ENCODE assay signal across 12 cellular contexts in genomic region chr11:48003926-48004325, GRCh38. TPM values are rescaled to one million over a fixed set of nuclear protein-coding genes. Genes with fewer than 3 reads are reported as not detected.
DNase-seq lines count a peak whose midpoint lies in the region; ATAC-seq and TF ChIP-seq lines count a peak whose summit lies in the region.
"Had no signal": no experiment of that assay in that cellular context is flagged by ENCODE, and none has a peak within 500 bp of the region (broad histone marks: within the 10 kb centered on the region; RNA-seq: fewer than 3 reads in every experiment).

No MANE protein-coding gene starts in this region.

- DNase-seq in left ventricle myocardium superior: no peak
- DNase-seq in right atrium auricular region (ENCODE audit: low spot score): no peak
- no peak for DNase-seq in type B pancreatic cell (ENCODE audit: extremely low spot score, unreplicated experiment)
- no peak for DNase-seq in stimulated activated CD4-positive, alpha-beta T cell treated with anti-CD3 and anti-CD28 coated beads, Interleukin-4, amount 100 ng/mL, for 4 hours
- DNase-seq in HuH-7.5 (ENCODE audit: low spot score): no peak

- no peaks in the 10 kb centered on the region for H3K9me3 ChIP-seq in right atrium auricular region
- no peaks in the 10 kb centered on the region for H3K9me3 ChIP-seq in OCI-LY3 (ENCODE audit: insufficient read depth, low read length)

- peak overlapping the region; percentile 75 for H3K4me2 ChIP-seq in OCI-LY3 (ENCODE audit: low read length)

- no peaks in the 10 kb centered on the region for H3K27me3 Mint-ChIP-seq in dendritic cell treated with granulocyte-macrophage colony-stimulating factor and Interleukin-4, amounts not matched to agents 40 ng/mL and 50 ng/mL, for 4 days
- H3K27me3 Mint-ChIP-seq in type B pancreatic cell: no peaks in the 10 kb centered on the region

- H4K20me1 ChIP-seq in OCI-LY3 (ENCODE audit: insufficient read depth, low read length): peaks cover 45% of the 10 kb centered on the region

- peak overlapping the region; percentile 75 for H3K9ac ChIP-seq in OCI-LY3 (ENCODE audit: low read length)
- H3K9ac ChIP-seq: parathyroid adenoma had no signal

- H3K36me3 ChIP-seq in right atrium auricular region: no peaks in the 10 kb centered on the region
- H3K36me3 ChIP-seq in OCI-LY3 (replicated peaks; ENCODE audit: low read depth, low read length): peaks cover 10% of the 10 kb centered on the region

- H3K27ac ChIP-seq in right atrium auricular region (no peak overlapping the region), OCI-LY3 (ENCODE audit: low read length) (peak overlapping the region; percentile 95)
- H3K27ac ChIP-seq: HL-60, parathyroid adenoma, RWPE1 had no signal

- H3K4me3 ChIP-seq in right atrium auricular region (no peak overlapping the region), OCI-LY3 (ENCODE audit: low read length) (peak overlapping the region; percentile 18; the same call in 1 of the 2 replicates)

- peaks cover 56% of the 10 kb centered on the region for H3K36me3 Mint-ChIP-seq in dendritic cell treated with granulocyte-macrophage colony-stimulating factor and Interleukin-4, amounts not matched to agents 40 ng/mL and 50 ng/mL, for 4 days (ENCODE audit: low read depth)
- no peaks in the 10 kb centered on the region for H3K36me3 Mint-ChIP-seq in type B pancreatic cell
- H3K36me3 Mint-ChIP-seq: mesothelial cell of epicardium had no signal

- peak overlapping the region; percentile 78 for H3K27ac Mint-ChIP-seq in dendritic cell treated with granulocyte-macrophage colony-stimulating factor and Interleukin-4, amounts not matched to agents 40 ng/mL and 50 ng/mL, for 4 days
- H3K27ac Mint-ChIP-seq in type B pancreatic cell: peak overlapping the region; percentile 8
- H3K27ac Mint-ChIP-seq: mesothelial cell of epicardium had no signal

- peaks cover 96% of the 10 kb centered on the region for H3K79me2 ChIP-seq in OCI-LY3 (ENCODE audit: low read length)

- peak; percentile 54 for ATAC-seq in left ventricle myocardium superior
- ATAC-seq in GM18868 (IDR thresholded peaks at IDR 0.05; ENCODE audit: unreplicated experiment): no peak

- H3K27me3 ChIP-seq in right atrium auricular region: no peaks in the 10 kb centered on the region
- H3K27me3 ChIP-seq in OCI-LY3 (ENCODE audit: low read depth, low read length): no peaks in the 10 kb centered on the region

- H3K9me3 Mint-ChIP-seq in dendritic cell treated with granulocyte-macrophage colony-stimulating factor and Interleukin-4, amounts not matched to agents 40 ng/mL and 50 ng/mL, for 4 days: no peaks in the 10 kb centered on the region
- no peaks in the 10 kb centered on the region for H3K9me3 Mint-ChIP-seq in type B pancreatic cell
- H3K9me3 Mint-ChIP-seq: mesothelial cell of epicardium had no signal

- peaks cover 0 to 41% of the 10 kb centered on the region in 2 donors for H3K4me1 ChIP-seq in right atrium auricular region
- H3K4me1 ChIP-seq in OCI-LY3 (ENCODE audit: low read length): peaks cover 96% of the 10 kb centered on the region
- H3K4me1 ChIP-seq: parathyroid adenoma had no signal

- TF ChIP-seq CTCF in right atrium auricular region (IDR thresholded peaks at IDR 0.05): no peak
- TF ChIP-seq CTCF in OCI-LY3 (IDR thresholded peaks at IDR 0.05; ENCODE audit: low read depth, low read length): no peak
- no peak for TF ChIP-seq CTCF in type B pancreatic cell (conservative IDR thresholded peaks at IDR 0.05)

- H2AFZ ChIP-seq in OCI-LY3 (ENCODE audit: low read depth, low read length): no peak overlapping the region
- H2AFZ ChIP-seq: parathyroid adenoma had no signal

- H3K4me3 Mint-ChIP-seq in dendritic cell treated with granulocyte-macrophage colony-stimulating factor and Interleukin-4, amounts not matched to agents 40 ng/mL and 50 ng/mL, for 4 days: no peak overlapping the region
- no peak overlapping the region for H3K4me3 Mint-ChIP-seq in type B pancreatic cell
- H3K4me3 Mint-ChIP-seq: mesothelial cell of epicardium had no signal

- H3K4me1 Mint-ChIP-seq in dendritic cell treated with granulocyte-macrophage colony-stimulating factor and Interleukin-4, amounts not matched to agents 40 ng/mL and 50 ng/mL, for 4 days (ENCODE audit: low read depth): peaks cover 84% of the 10 kb centered on the region
- H3K4me1 Mint-ChIP-seq in type B pancreatic cell (ENCODE audit: unreplicated experiment): peaks cover 35% of the 10 kb centered on the region

- intact Hi-C loops in left ventricle myocardium superior (cut with micrococcal nuclease): no loop called here
- intact Hi-C loops in dendritic cell treated with granulocyte-macrophage colony-stimulating factor and Interleukin-4, amounts not matched to agents 40 ng/mL and 50 ng/mL, for 4 days (cut with micrococcal nuclease): loop anchor here (10.0 kb wide), 1 partner anchor 101 kb away; no protein-coding TSS in a partner anchor

RNA-seq across cellular contexts. Expression of gene PTPRJ, which starts 23.6 kb away (rescaled TPM):
- total RNA-seq in left ventricle myocardium superior (7.1 TPM), right atrium auricular region (1 to 10 TPM; 3.4 to 8.0 TPM), type B pancreatic cell (ENCODE audit: low replicate concordance) (18.6 and 21.6 TPM in 2 replicates)
